24 cellular contexts compared by ENCODE assay signal in the genomic region with DNA sequence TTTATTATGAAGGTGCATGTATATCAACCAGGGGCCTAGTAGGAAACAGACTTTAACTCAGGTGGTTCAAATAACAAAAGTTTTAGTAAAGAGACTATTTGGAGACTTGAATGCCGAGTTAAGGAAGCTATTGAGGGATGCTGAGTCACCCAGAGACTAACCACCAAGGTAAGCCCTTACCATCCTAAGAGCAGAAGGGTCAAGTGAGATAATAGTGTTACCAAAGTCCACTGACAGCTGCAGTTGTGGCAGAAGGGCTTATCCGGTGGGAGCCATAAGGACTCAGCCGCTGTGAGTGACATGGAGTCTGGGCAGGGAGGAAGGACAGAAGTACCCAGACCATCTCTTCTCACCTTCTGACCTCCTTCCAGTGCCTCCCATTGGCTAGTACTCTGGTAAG.
"Had no signal": no experiment of that assay in that cellular context is flagged by ENCODE, and none has a peak within 500 bp of the region (broad histone marks: within the 10 kb centered on the region; RNA-seq: fewer than 3 reads in every experiment).

No MANE protein-coding gene starts in this region.

- H3K36me3 ChIP-seq: SJSA1 had no signal

- FAIRE-seq: HepG2, RCC 7860 had no signal

- H3K9me3 ChIP-seq: SJSA1 had no signal

- H3K4me2 ChIP-seq: KMS-11 had no signal

- H3K4me1 ChIP-seq: SJSA1 had no signal

- H3K27me3 ChIP-seq: SJSA1 had no signal

- ATAC-seq: HepG2 had no signal

- H3K9ac ChIP-seq: KMS-11 had no signal

- DNase-seq: IMR-90, MV-4-11, NCI-H1048, NCI-H1105, NCI-H1417, NCI-H1436 treated with DMSO at 0.1 percent for 48 hours, NCI-H1694, NCI-H1930, NCI-H2081, NCI-H2107, NCI-H226, NCI-H446, NCI-H510A, NCI-H524 treated with DMSO at 0.1 percent for 48 hours, NCI-H69, NCI-H774, Right ventricle myocardium superior, RPMI8226, SIG-M5 had no signal

- H3K4me3 ChIP-seq: SJSA1, SK-N-MC had no signal

- H3K27ac ChIP-seq: KMS-11, SJSA1, SK-N-MC had no signal
